14 cellular contexts compared by ENCODE assay signal in the genomic region with DNA sequence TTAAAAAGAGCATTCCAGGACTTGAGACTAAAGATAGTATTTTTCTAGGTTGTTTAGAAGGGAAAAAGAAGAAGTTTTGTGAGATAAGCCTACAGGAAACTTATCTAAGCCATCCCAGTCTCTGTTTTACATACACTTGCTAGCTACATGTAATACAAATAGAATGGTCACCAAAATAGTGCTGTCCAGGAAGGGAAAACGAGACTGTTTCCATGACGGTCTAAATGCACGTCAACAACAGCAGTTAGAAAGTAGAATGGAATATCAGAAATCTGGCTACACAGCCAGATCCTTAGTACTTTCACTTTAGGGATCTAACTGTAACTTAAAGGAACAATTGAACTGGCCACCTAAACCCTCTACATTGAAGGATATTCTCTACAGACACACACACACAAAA.
DNase-seq lines count a peak whose midpoint lies in the region; ATAC-seq, FAIRE-seq and TF ChIP-seq lines count a peak whose summit lies in the region.
"Had no signal": no experiment of that assay in that cellular context is flagged by ENCODE, and none has a peak within 500 bp of the region (broad histone marks: within the 10 kb centered on the region; RNA-seq: fewer than 3 reads in every experiment).

No MANE protein-coding gene starts in this region.

- H3K9me3 ChIP-seq in PC-3 (ENCODE audit: low read length) (no peaks in the 10 kb centered on the region), endothelial cell of umbilical vein (replicated peaks; ENCODE audit: control insufficient read depth, insufficient read depth, low read length) (no peaks in the 10 kb centered on the region), pancreas (no peaks in the 10 kb centered on the region)

- intact Hi-C loops in PC-3 (cut with micrococcal nuclease) (loop anchor here (5.0 kb wide), 1 partner anchor 212 kb away; the partner anchor contains the start of gene ING3), endothelial cell of umbilical vein (cut with micrococcal nuclease) (no loop called here), pancreas (cut with DNase I) (no loop called here)

- H3K4me3 ChIP-seq in PC-3 (ENCODE audit: low read length) (no peak overlapping the region), endothelial cell of umbilical vein (replicated peaks in 1 of 3; ENCODE audit: insufficient read depth in 1 of 3, low read depth in 1 of 3, low read length in 3 of 3) (no peak overlapping the region), pancreas (peak overlapping the region in 1 of 4 donors; percentile 8)
- H3K4me3 ChIP-seq: SK-N-MC had no signal

- TF ChIP-seq CTCF in PC-3 (conservative IDR thresholded peaks at IDR 0.05; ENCODE audit: low read depth, low read length), result no peak
- no peak for TF ChIP-seq CTCF in endothelial cell of umbilical vein (IDR thresholded peaks at IDR 0.05; ENCODE audit: extremely low read depth in 1 of 2, insufficient read depth in 1 of 2, low read depth in 1 of 2, low read length in 2 of 2)
- no peak for TF ChIP-seq CTCF in pancreas (IDR thresholded peaks at IDR 0.05)

- H3K79me2 ChIP-seq in PC-3 (ENCODE audit: low read length) (no peaks in the 10 kb centered on the region), endothelial cell of umbilical vein (ENCODE audit: control insufficient read depth, insufficient read depth, low read length) (no peaks in the 10 kb centered on the region)

- H3F3A ChIP-seq in PC-3 (ENCODE audit: low read length, unreplicated experiment), result no peaks in the 10 kb centered on the region

- H3K4me1 ChIP-seq in PC-3 (ENCODE audit: insufficient read depth, low read length) (peaks cover 18% of the 10 kb centered on the region), endothelial cell of umbilical vein (ENCODE audit: control insufficient read depth, extremely low read depth, insufficient read depth, low read length) (no peaks in the 10 kb centered on the region), pancreas (peaks cover 0 to 6% (median 0%) of the 10 kb centered on the region in 3 donors)

- no peak for FAIRE-seq in endothelial cell of umbilical vein (lab: Jason Lieb, UNC)
- no peak for FAIRE-seq in pancreas (lab: Jason Lieb, UNC)

- 9 to 15% methylated on average over 3 of the region's 3 CpGs for WGBS in pancreas, 2 donors

- POLR2A ChIA-PET in PC-3 (lab: Charles Lee; ENCODE audit: unreplicated experiment), result no interaction called here
- POLR2A ChIA-PET in endothelial cell of umbilical vein (lab: Charles Lee), result no interaction called here

- DNase-seq in H4 (ENCODE audit: low spot score), result peak; percentile 19
- DNase-seq in PC-3, result no peak
- DNase-seq in endothelial cell of umbilical vein (ENCODE audit: low read depth, low spot score), result peak; percentile 70
- no peak for DNase-seq in pancreas
- no peak for DNase-seq in medulla oblongata (ENCODE audit: extremely low spot score)
- no peak for DNase-seq in GDM1 (lab: John Stamatoyannopoulos, UW)
- DNase-seq: activated CD4-positive, alpha-beta T cell treated with anti-CD3 and anti-CD28 coated beads, Interleukin-2, amount 50 U/mL, for 48 hours; activated naive CD8-positive, alpha-beta T cell treated with anti-CD3 and anti-CD28 coated beads, Interleukin-2, amount 10 ng/mL, durations not matched to agents 7 days and 5 days; foreskin melanocyte; NCI-H2171; substantia nigra had no signal

- BruUV-seq in PC-3 (replicated peaks; lab: Mats Ljungman, UMichigan) (no TSS peak), endothelial cell of umbilical vein (replicated peaks; lab: Mats Ljungman, UMichigan) (no TSS peak)

- ATAC-seq in PC-3 (no peak), pancreas (peak in 3 of 4 donors; percentile 39 to 58 (median 55)), GM21576 (IDR thresholded peaks at IDR 0.05; ENCODE audit: unreplicated experiment) (no peak), GM21526 (IDR thresholded peaks at IDR 0.05; ENCODE audit: low FRiP score, unreplicated experiment) (no peak)

- no peak overlapping the region for H3K4me2 ChIP-seq in PC-3 (ENCODE audit: low read length)
- peak overlapping the region; percentile 32 for H3K4me2 ChIP-seq in endothelial cell of umbilical vein (ENCODE audit: insufficient read depth, low read length)

- no peaks in the 10 kb centered on the region for H3K9me1 ChIP-seq in endothelial cell of umbilical vein (replicated peaks; ENCODE audit: control insufficient read depth, extremely low read depth, insufficient read depth, low read length)

- H3K9ac ChIP-seq in PC-3 (ENCODE audit: low read length) (no peak overlapping the region), endothelial cell of umbilical vein (replicated peaks; ENCODE audit: extremely low read depth, insufficient read depth, low read length) (no peak overlapping the region)

- no peak for TF ChIP-seq POLR2A in endothelial cell of umbilical vein (IDR thresholded peaks at IDR 0.05; ENCODE audit: low read depth, low read length)

- H3K36me3 ChIP-seq in PC-3 (ENCODE audit: low read depth, low read length), result no peaks in the 10 kb centered on the region
- H3K36me3 ChIP-seq in endothelial cell of umbilical vein (ENCODE audit: control insufficient read depth in 2 of 2, extremely low read depth in 1 of 2, insufficient read depth in 2 of 2, low read length in 2 of 2), result no peaks in the 10 kb centered on the region
- no peaks in the 10 kb centered on the region for H3K36me3 ChIP-seq in pancreas

- H3K27ac ChIP-seq in PC-3 (ENCODE audit: low read length) (no peak overlapping the region), endothelial cell of umbilical vein (ENCODE audit: insufficient read depth, low read depth, low read length) (no peak overlapping the region), pancreas (no peak overlapping the region)
- H3K27ac ChIP-seq: SK-N-MC had no signal

- H3K9me2 ChIP-seq in PC-3 (replicated peaks; ENCODE audit: low read length), result no peaks in the 10 kb centered on the region

- CTCF ChIA-PET in PC-3 (lab: Charles Lee), result no interaction called here
- CTCF ChIA-PET in endothelial cell of umbilical vein (lab: Charles Lee), result interaction anchor here (0.9 to 2.6 kb wide), 2 partner anchors 15 to 368 kb away, joined by 3 to 11 read pairs; no protein-coding TSS in a partner anchor

- dilution Hi-C loops in endothelial cell of umbilical vein (cut with MboI; ENCODE audit: extremely low pct_ligation_motif_present, low sequenced_read_pairs), result no loop called here

- peak overlapping the region; percentile 32; the same call in 1 of the 2 replicates for H2AFZ ChIP-seq in PC-3 (ENCODE audit: low read length)
- peak overlapping the region; percentile 61 for H2AFZ ChIP-seq in endothelial cell of umbilical vein (ENCODE audit: low read depth, low read length)

- H3K27me3 ChIP-seq in PC-3 (ENCODE audit: low read length) (no peaks in the 10 kb centered on the region), endothelial cell of umbilical vein (ENCODE audit: control insufficient read depth in 2 of 2, insufficient read depth in 2 of 2, low read length in 2 of 2) (no peaks in the 10 kb centered on the region), pancreas (peaks cover 0 to 4% (median 0%) of the 10 kb centered on the region in 4 donors)

- H4K20me1 ChIP-seq in PC-3 (ENCODE audit: low read length), result no peaks in the 10 kb centered on the region
- no peaks in the 10 kb centered on the region for H4K20me1 ChIP-seq in endothelial cell of umbilical vein (replicated peaks; ENCODE audit: control insufficient read depth, extremely low read depth, insufficient read depth, low read length)

TF ChIP-seq in endothelial cell of umbilical vein, 7 proteins besides CTCF, POLR2A, EP300 and RAD21:
- TF ChIP-seq POLR2AphosphoS5 (IDR thresholded peaks at IDR 0.05; ENCODE audit: insufficient read depth, low read depth, low read length), result no peak
- no peak for TF ChIP-seq EZH2 (IDR thresholded peaks at IDR 0.05; ENCODE audit: borderline replicate concordance, low read depth, low read length, severe bottlenecking)
- no peak for TF ChIP-seq GATA2 (IDR thresholded peaks at IDR 0.05; ENCODE audit: insufficient read depth, insufficient read length, low read depth, low read length)
- TF ChIP-seq MYC (IDR thresholded peaks at IDR 0.05; ENCODE audit: low read depth, low read length), result no peak
- no peak for TF ChIP-seq FOS (IDR thresholded peaks at IDR 0.05; ENCODE audit: borderline replicate concordance, insufficient read depth, low read length)
- TF ChIP-seq JUN (IDR thresholded peaks at IDR 0.05; ENCODE audit: borderline replicate concordance, insufficient read depth, insufficient read length, low read depth), result no peak
- TF ChIP-seq MAX (IDR thresholded peaks at IDR 0.05; ENCODE audit: insufficient read depth, insufficient read length), result no peak

Comparison
In these comparisons a context has a peak if more than half of its experiments do, and no peak if none do; other contexts are left out.
1. DNase-seq: peak in H4 (single experiment) and endothelial cell of umbilical vein (single experiment); none in PC-3 (single experiment), pancreas (0 of 6), medulla oblongata (single experiment) and GDM1 (single experiment).
2. ATAC-seq: peak in pancreas (3 of 4); none in PC-3 (single experiment), GM21576 (single experiment) and GM21526 (single experiment).